Comparison of ENCODE assay signal across 1 cellular context in the genomic region with DNA sequence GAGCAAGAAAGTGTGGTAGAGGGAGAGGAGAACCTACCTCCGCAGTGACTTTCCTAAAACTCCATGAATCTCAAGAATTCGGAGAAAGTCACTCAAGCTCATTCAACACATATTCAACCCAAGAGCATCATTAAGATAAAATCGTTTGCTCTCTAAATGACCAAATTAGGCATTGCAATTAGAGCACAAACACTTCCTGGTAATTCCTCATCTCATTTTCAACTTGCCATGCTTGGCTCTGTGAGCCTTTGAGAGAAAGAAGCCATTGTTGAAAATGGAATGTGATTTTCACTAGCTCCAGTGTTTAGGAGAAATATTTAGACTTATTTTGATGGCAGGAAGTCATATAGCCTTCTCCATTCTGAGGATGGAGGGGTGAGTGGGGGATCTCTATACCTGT.
A peak's percentile ranks its signal among the peaks of the same experiment; 100 is the strongest.
TF ChIP-seq lines count a peak whose summit lies in the region.

No MANE protein-coding gene starts in this region.

TF ChIP-seq in K562, 482 proteins besides CTCF, POLR2A, EP300 and RAD21:
- peak; percentile 36 to 94; a peak in 2 of 4 replicates for TF ChIP-seq SRF (CRISPR knock-in tag; IDR thresholded peaks at IDR 0.05)
- TF ChIP-seq ZNF589 (CRISPR knock-in tag; IDR thresholded peaks at IDR 0.05; ENCODE audit: low read depth) = no peak
- TF ChIP-seq ZNF583 (CRISPR knock-in tag; IDR thresholded peaks at IDR 0.05) = no peak
- TF ChIP-seq ZZZ3 (IDR thresholded peaks at IDR 0.05) = no peak
- TF ChIP-seq ZNF561 (CRISPR knock-in tag; conservative IDR thresholded peaks at IDR 0.05) = no peak
- TF ChIP-seq ZNF121 (CRISPR knock-in tag; conservative IDR thresholded peaks at IDR 0.05) = no peak
- TF ChIP-seq MTA2 (IDR thresholded peaks at IDR 0.05; ENCODE audit: low read depth) = no peak
